In the genomic region with DNA sequence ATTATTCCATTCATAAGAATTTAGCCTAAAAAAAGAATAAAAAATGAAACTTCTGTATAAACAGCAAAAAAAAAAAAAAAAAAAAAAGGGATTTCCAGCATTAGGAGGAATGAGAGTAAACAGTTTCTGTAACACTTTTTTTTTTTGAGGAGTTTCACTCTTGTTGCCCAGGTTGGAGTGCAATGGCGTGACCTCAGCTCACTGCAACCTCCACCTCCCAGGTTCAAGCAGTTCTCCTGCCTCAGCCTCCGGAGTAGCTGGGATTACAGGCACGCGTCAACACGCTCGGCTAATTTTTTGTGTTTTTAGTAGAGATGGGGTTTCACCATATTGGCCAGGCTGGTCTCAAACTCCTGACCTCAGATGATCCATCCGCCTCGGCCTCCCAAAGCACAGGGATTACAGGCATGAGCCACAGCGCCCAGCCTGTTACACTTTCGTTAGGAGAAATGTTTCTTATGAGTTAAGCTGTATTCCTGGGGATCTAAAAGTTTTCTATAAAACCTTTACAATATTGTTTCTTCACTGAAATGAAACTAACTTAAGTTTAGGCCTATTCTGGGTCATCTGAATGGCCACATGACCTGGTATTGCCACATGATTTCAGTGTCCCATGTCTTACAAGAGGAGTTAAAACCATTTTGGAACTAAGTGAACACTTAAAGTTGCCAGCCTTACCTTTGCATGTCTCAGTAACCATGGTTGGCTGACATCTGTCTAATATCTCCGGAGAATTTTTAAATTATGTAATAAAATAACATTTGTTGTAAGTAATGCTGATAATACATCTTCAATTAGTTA, we compare ENCODE assay signal across 1 cellular context.
A peak's percentile ranks its signal among the peaks of the same experiment; 100 is the strongest.
TF ChIP-seq lines count a peak whose summit lies in the region.

No MANE protein-coding gene starts in this region.

TF ChIP-seq in HepG2, 621 proteins besides CTCF, POLR2A, EP300 and RAD21:
- TF ChIP-seq, protein P1, sequence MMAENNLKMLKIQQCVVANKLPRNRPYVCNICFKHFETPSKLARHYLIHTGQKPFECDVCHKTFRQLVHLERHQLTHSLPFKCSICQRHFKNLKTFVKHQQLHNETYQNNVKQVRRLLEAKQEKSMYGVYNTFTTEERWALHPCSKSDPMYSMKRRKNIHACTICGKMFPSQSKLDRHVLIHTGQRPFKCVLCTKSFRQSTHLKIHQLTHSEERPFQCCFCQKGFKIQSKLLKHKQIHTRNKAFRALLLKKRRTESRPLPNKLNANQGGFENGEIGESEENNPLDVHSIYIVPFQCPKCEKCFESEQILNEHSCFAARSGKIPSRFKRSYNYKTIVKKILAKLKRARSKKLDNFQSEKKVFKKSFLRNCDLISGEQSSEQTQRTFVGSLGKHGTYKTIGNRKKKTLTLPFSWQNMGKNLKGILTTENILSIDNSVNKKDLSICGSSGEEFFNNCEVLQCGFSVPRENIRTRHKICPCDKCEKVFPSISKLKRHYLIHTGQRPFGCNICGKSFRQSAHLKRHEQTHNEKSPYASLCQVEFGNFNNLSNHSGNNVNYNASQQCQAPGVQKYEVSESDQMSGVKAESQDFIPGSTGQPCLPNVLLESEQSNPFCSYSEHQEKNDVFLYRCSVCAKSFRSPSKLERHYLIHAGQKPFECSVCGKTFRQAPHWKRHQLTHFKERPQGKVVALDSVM (CRISPR knock-in tag; IDR thresholded peaks at IDR 0.05): peak; percentile 88
- TF ChIP-seq ZMYM3 (CRISPR knock-in tag; IDR thresholded peaks at IDR 0.05) (0 out of 2 replicates have a peak, but pooled peaks have one; percentile 13), ZNF143 (CRISPR knock-in tag; IDR thresholded peaks at IDR 0.05) (no peak)
